In the genomic region with DNA sequence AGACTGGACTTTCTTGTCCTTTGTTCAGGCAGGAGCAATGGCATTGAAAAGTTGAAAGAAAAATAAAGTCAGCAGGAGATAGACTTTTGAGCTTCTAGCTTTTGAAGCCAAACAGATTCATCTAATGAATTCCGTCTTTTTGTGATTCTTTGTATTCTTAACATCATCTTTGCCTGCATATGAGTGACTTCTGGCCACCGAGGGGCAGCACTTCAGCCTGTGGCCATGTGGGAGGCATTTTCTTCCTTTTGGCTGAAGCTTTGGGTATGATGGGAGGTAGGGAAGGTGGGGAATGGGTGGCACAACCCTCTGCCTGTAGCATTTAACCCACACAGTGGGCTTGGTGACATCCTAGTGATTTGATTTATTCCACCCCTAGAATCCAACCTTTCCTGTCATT, we compare ENCODE assay signal across 1 cellular context.
TF ChIP-seq lines count a peak whose summit lies in the region.

No MANE protein-coding gene starts in this region.

TF ChIP-seq in GM23338, 12 proteins besides CTCF, POLR2A, EP300 and RAD21 (continued from another document):
- no peak for TF ChIP-seq ZNF462 (CRISPR knock-in tag; IDR thresholded peaks at IDR 0.05)
- TF ChIP-seq NANOG (IDR thresholded peaks at IDR 0.05; ENCODE audit: borderline replicate concordance): no peak
TF ChIP-seq in GM23338: peak in this region for 0.
